In the genomic region with DNA sequence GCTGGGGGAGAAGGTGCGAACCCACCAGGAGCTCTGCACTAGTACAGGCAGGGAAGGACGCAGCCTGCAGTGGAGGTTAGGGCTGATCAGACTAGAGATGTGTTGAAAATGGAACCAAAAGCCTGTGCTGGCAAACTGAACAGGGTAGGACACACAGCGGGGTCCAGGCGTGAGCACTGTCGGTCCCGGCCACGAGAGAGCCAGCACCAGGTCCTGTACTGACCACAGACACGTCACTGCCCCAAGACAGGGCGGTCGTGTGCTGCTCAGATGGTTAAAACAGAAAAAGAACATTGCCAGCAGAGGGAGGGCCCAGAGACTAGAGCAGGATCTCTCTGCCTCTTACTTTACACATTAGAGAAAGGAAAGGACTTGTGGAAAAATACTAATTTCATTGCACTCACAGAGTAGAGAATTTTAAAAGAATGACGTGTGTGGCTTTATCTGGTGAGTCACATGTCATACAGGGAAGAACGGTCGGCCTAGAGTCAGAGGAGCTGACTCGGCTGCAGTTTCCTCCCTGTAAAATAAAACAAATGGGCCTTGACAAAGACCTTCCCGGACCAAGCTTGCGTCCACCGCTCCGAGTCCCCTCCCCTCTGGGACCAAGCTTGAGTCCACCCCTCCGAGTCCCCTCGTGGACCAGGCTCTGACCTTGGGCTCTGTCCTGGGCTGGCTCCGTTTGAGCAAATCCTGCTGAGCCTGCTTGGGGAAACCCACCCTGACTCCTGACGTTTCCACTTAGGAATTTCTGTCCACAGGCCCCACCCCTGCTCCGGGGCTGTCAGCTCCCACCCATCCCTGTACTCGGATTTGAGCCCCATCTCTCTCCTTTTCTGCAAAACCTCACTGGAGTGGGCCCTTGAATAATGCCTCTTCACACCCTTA, we compare ENCODE assay signal across 8 cellular contexts. TPM values are rescaled to one million over a fixed set of nuclear protein-coding genes. Genes with fewer than 3 reads are reported as not detected.
DNase-seq lines count a peak whose midpoint lies in the region; ATAC-seq and TF ChIP-seq lines count a peak whose summit lies in the region.

No MANE protein-coding gene starts in this region.

- H3K36me3 ChIP-seq in WERI-Rb-1, result peaks cover 24% of the 10 kb centered on the region

- ATAC-seq in HG02885 (IDR thresholded peaks at IDR 0.05; ENCODE audit: poor library complexity, unreplicated experiment) (peak; percentile 73), omental fat pad (ENCODE audit: low FRiP score) (peak; percentile 91), HG03460 (IDR thresholded peaks at IDR 0.05; ENCODE audit: unreplicated experiment) (no peak)

- H3K27ac ChIP-seq in WERI-Rb-1, result peak overlapping the region; percentile 62

- H3K4me3 ChIP-seq in WERI-Rb-1 (ENCODE audit: low read depth, low read length) (peak overlapping the region; percentile 52), foreskin fibroblast (ENCODE audit: low read depth in 1 of 2, low read length in 2 of 2) (peak overlapping the region; percentile 39 to 42)

- H3K9me3 ChIP-seq in WERI-Rb-1 (ENCODE audit: severe bottlenecking), result peaks cover 8% of the 10 kb centered on the region

- TF ChIP-seq CTCF in WERI-Rb-1 (IDR thresholded peaks at IDR 0.05; ENCODE audit: low read depth, low read length), result 0 out of 2 replicates have a peak, but pooled peaks have one; percentile 13
- TF ChIP-seq CTCF in foreskin fibroblast (IDR thresholded peaks at IDR 0.05; ENCODE audit: low read depth, low read length), result peak; percentile 23
- no peak for TF ChIP-seq CTCF in omental fat pad (IDR thresholded peaks at IDR 0.05)

- peak; percentile 91 for DNase-seq in AG20443 (ENCODE audit: low spot score)
- peak; percentile 49 for DNase-seq in WERI-Rb-1
- DNase-seq in foreskin fibroblast, result peak; percentile 82 to 89
- DNase-seq in omental fat pad (ENCODE audit: low spot score), result peak; percentile 39
- no peak for DNase-seq in activated CD4-positive, CD25-positive, alpha-beta regulatory T cell treated with anti-CD3 and anti-CD28 coated beads, Interleukin-2, amount 50 U/mL, for 72 hours
- DNase-seq in SKM-1 treated with dmso at 0.1 percent for 144 hours (lab: John Stamatoyannopoulos, UW; ENCODE audit: unreplicated experiment), result no peak

- no peaks in the 10 kb centered on the region for H3K27me3 ChIP-seq in WERI-Rb-1 (ENCODE audit: insufficient read depth, low read depth, severe bottlenecking)

RNA-seq across cellular contexts. Expression of a gene that starts 16.7 kb away (rescaled TPM):
- total RNA-seq in omental fat pad, result 100 to 1,000 TPM in 1 of 4 donors, 10 to 100 TPM in 3; 54.6 to 117 (median 71.3) TPM

RNA-seq across cellular contexts. Expression of a gene that starts 22.1 kb away (rescaled TPM):
- 10 to 100 TPM; 17.9 to 26.3 (median 23.8) TPM for total RNA-seq in omental fat pad

RNA-seq across cellular contexts. Expression of a gene that starts 39.0 kb away (rescaled TPM):
- 1,000 to 10,000 TPM; 2,150 to 4,864 (median 2,988) TPM for total RNA-seq in omental fat pad

RNA-seq across cellular contexts. Expression of a gene that starts 58.9 kb away (rescaled TPM):
- 10 to 100 TPM in 1 of 4 donors, 1 to 10 TPM in 3; 3.6 to 15.9 (median 5.9) TPM for total RNA-seq in omental fat pad

Comparison
In these comparisons a context has a peak if more than half of its experiments do, and no peak if none do; other contexts are left out.
1. DNase-seq: peak in AG20443 (single experiment), WERI-Rb-1 (single experiment), foreskin fibroblast (2 of 2) and omental fat pad (single experiment); none in activated CD4-positive, CD25-positive, alpha-beta regulatory T cell treated with anti-CD3 and anti-CD28 coated beads, Interleukin-2, amount 50 U/mL, for 72 hours (single experiment) and SKM-1 treated with dmso at 0.1 percent for 144 hours (single experiment).
2. CTCF ChIP-seq: peak in WERI-Rb-1 (single experiment) and foreskin fibroblast (single experiment); none in omental fat pad (0 of 3).